Comparison of ENCODE assay signal across 1 cellular context in the genomic region with DNA sequence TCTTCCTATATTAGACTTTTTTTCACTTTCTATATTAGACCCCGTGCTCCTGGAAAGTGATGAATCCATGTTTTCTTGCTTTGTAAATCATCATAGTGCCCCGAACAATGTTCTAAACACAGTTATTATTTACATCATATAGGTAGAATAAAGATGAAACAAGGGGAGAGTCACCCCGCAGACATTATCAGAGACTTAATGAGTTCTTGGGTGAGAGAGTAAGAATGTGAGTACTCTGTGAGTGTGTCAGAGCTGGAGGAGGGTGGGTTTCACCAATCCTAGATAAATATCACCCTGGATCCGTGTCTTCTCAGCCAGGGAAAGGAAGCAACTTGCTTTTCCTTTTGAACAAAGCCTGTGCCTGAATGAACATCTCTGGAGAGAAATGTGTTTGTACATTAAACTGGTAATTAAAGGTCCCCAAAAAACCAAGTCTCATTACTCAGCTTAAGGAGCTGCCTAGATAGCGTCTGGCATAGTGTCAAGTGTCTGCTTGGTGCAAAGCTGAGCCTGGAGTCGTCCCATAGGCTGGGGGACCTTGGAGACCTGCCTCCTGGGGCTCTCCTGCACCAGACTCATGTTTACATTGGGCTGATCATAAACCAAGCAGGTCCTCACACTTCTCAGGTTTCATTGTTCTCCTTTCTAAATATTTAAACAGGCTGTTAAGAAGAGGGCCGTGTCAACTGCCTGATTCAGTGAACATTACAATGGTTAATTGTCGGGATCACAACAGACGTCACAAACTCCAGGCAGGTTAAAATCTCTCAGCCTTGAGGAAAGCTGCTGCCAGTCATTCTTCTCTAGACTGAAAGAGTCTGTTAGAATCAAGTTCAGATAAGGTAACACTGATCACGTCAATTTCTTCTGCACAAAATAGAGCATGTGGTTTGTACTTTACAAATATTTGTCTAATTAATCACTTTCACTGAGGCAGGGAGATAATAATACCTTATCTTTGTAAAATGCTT.
TF ChIP-seq lines count a peak whose summit lies in the region.

No MANE protein-coding gene starts in this region.

TF ChIP-seq in SK-N-SH treated with all-trans-retinoic acid at 6 μM for 48 hours, 23 proteins besides CTCF, POLR2A, EP300 and RAD21 (continued from another document):
- TF ChIP-seq ARNTL (CRISPR knock-in tag; IDR thresholded peaks at IDR 0.05; ENCODE audit: borderline replicate concordance, low read depth): no peak
- no peak for TF ChIP-seq BACH2 (CRISPR knock-in tag; IDR thresholded peaks at IDR 0.05; ENCODE audit: borderline replicate concordance)
